16 cellular contexts compared by ENCODE assay signal in genomic region chr11:106132582-106133354, GRCh38. TPM values are rescaled to one million over a fixed set of nuclear protein-coding genes. Genes with fewer than 3 reads are reported as not detected.
A peak's percentile ranks its signal among the peaks of the same experiment; 100 is the strongest.
DNase-seq lines count a peak whose midpoint lies in the region; ATAC-seq, FAIRE-seq and TF ChIP-seq lines count a peak whose summit lies in the region.
"Had no signal": no experiment of that assay in that cellular context is flagged by ENCODE, and none has a peak within 500 bp of the region (broad histone marks: within the 10 kb centered on the region; RNA-seq: fewer than 3 reads in every experiment).

No MANE protein-coding gene starts in this region.

- no peak for TF ChIP-seq RAD21 in HepG2 (CRISPR knock-in tag; IDR thresholded peaks at IDR 0.05)
- no peak for TF ChIP-seq RAD21 in IMR-90 (IDR thresholded peaks at IDR 0.05; ENCODE audit: low read length)

- no peak overlapping the region for H2BK5ac ChIP-seq in IMR-90 (ENCODE audit: low read depth, low read length, poor library complexity, severe bottlenecking)

- H3K56ac ChIP-seq in IMR-90 (ENCODE audit: extremely low read depth, insufficient read depth, low read length) = no peak overlapping the region

- H3K79me1 ChIP-seq in IMR-90 (ENCODE audit: low read depth in 1 of 2, low read length in 2 of 2) = no peaks in the 10 kb centered on the region

- H3K27ac ChIP-seq in HepG2 (ENCODE audit: extremely low read length, insufficient read depth, low read length) (no peak overlapping the region), right lobe of liver (no peak overlapping the region), IMR-90 (ENCODE audit: insufficient read depth, low read length) (no peak overlapping the region)
- H3K27ac ChIP-seq: 22Rv1; BLaER1 treated with 17β-estradiol and CSF1 and Interleukin-3, amounts not matched to agents 10 nM and 100 nM had no signal

- H2BK15ac ChIP-seq in IMR-90 (ENCODE audit: low read depth, low read length) = no peak overlapping the region

- H2AFZ ChIP-seq in HepG2 (ENCODE audit: low read length) (no peak overlapping the region), IMR-90 (replicated peaks; ENCODE audit: low read length, poor library complexity) (no peak overlapping the region)
- H2AFZ ChIP-seq: GM23338 had no signal

- H3K9me1 ChIP-seq in IMR-90 (ENCODE audit: insufficient read depth, low read length) = no peaks in the 10 kb centered on the region

- no TSS peak for BruUV-seq in HepG2 (replicated peaks; lab: Mats Ljungman, UMichigan)
- BruUV-seq in IMR-90 (replicated peaks; lab: Mats Ljungman, UMichigan) = no TSS peak

- no peak overlapping the region for H2BK120ac ChIP-seq in IMR-90 (ENCODE audit: low read depth, low read length)

- no peak overlapping the region for H4K5ac ChIP-seq in IMR-90 (ENCODE audit: low read depth, low read length)

- dilution Hi-C loops in IMR-90 (cut with HindIII; ENCODE audit: low sequenced_read_pairs, unreplicated experiment) = no loop called here

- H4K8ac ChIP-seq in IMR-90 (ENCODE audit: low read depth in 2 of 2, low read length in 2 of 2) = no peak overlapping the region

- CTCF ChIA-PET in HepG2 (lab: Yijun Ruan, JAX; ENCODE audit: low intra/inter-chr PET ratio, low total read pairs) = no interaction called here
- CTCF ChIA-PET in IMR-90 (lab: Yijun Ruan, JAX) = interaction anchor here (1.0 to 1.9 kb wide), 4 partner anchors 8 to 46 kb away, joined by 3 to 6 read pairs (median 5); no protein-coding TSS in a partner anchor

- H3K18ac ChIP-seq in IMR-90 (ENCODE audit: low read depth, low read length) = no peak overlapping the region

- H3K9me3 ChIP-seq in HepG2 (ENCODE audit: low read length) (no peaks in the 10 kb centered on the region), right lobe of liver (no peaks in the 10 kb centered on the region), IMR-90 (ENCODE audit: control insufficient read depth, insufficient read depth, low read length) (no peaks in the 10 kb centered on the region)
- H3K9me3 ChIP-seq: BLaER1 treated with 17β-estradiol and CSF1 and Interleukin-3, amounts not matched to agents 10 nM and 100 nM had no signal

- H3K23ac ChIP-seq in IMR-90 (ENCODE audit: low read depth, low read length) = no peak overlapping the region

- no peak overlapping the region for H2AK9ac ChIP-seq in IMR-90 (replicated peaks; ENCODE audit: low read depth, low read length, poor library complexity)

- no peak overlapping the region for H2AK5ac ChIP-seq in IMR-90 (ENCODE audit: low read depth, low read length)

- H2BK20ac ChIP-seq in IMR-90 (ENCODE audit: low read depth, low read length) = no peak overlapping the region

- WGBS in HepG2 (ENCODE audit: low lambda C conversion rate) = 1% methylated on average over 3 of the region's 3 CpGs
- WGBS in right lobe of liver (ENCODE audit: insufficient coverage, low coverage, low lambda C conversion rate, missing lambda C conversion rate) = 58% methylated on average over 3 of the region's 3 CpGs
- 100% methylated on average over 1 of the region's 3 CpGs; no CpG with 5 or more reads in 1 of the 2 experiments for WGBS in IMR-90 (ENCODE audit: extremely low coverage in 2 of 2, insufficient read length in 1 of 2), 2 experiments

- H3K4me2 ChIP-seq in HepG2 (ENCODE audit: low read depth, low read length) = no peak overlapping the region
- H3K4me2 ChIP-seq in IMR-90 (ENCODE audit: low read depth, low read length) = no peak overlapping the region
- H3K4me2 ChIP-seq: BLaER1 treated with 17β-estradiol and CSF1 and Interleukin-3, amounts not matched to agents 10 nM and 100 nM; GM23338 had no signal

- H3K14ac ChIP-seq in IMR-90 (replicated peaks; ENCODE audit: low read depth, low read length) = no peak overlapping the region

- intact Hi-C loops in HepG2 (cut with micrococcal nuclease; ENCODE audit: unreplicated experiment) = no loop called here
- intact Hi-C loops in right lobe of liver (cut with DNase I) = no loop called here
- intact Hi-C loops in IMR-90 (cut with micrococcal nuclease) = loop anchor here (1.0 kb wide), 1 partner anchor 44 kb away; no protein-coding TSS in a partner anchor
- intact Hi-C loops in Right ventricle myocardium inferior (cut with DNase I) = no loop called here

- no peaks in the 10 kb centered on the region for H3K79me2 ChIP-seq in HepG2 (ENCODE audit: insufficient read depth, low read length)

- no peaks in the 10 kb centered on the region for H3K4me1 ChIP-seq in HepG2 (ENCODE audit: insufficient read depth, low read length)
- H3K4me1 ChIP-seq in right lobe of liver = no peaks in the 10 kb centered on the region
- H3K4me1 ChIP-seq in IMR-90 (ENCODE audit: control insufficient read depth, insufficient read depth, low read length) = no peaks in the 10 kb centered on the region
- H3K4me1 ChIP-seq: BLaER1 treated with 17β-estradiol and CSF1 and Interleukin-3, amounts not matched to agents 10 nM and 100 nM had no signal

- POLR2A ChIA-PET in HepG2 (lab: Yijun Ruan, JAX) = no interaction called here
- POLR2A ChIA-PET in IMR-90 (lab: Charles Lee; ENCODE audit: unreplicated experiment) = no interaction called here

- H3K4me3 ChIP-seq in HepG2 (replicated peaks in 1 of 3; ENCODE audit: insufficient read depth in 1 of 3, low read depth in 2 of 3, low read length in 3 of 3) = no peak overlapping the region
- no peak overlapping the region for H3K4me3 ChIP-seq in right lobe of liver
- no peak overlapping the region for H3K4me3 ChIP-seq in IMR-90 (ENCODE audit: insufficient read depth, low read depth, low read length)
- no peak overlapping the region for H3K4me3 ChIP-seq in bronchial epithelial cell (ENCODE audit: low read depth, low read length)
- H3K4me3 ChIP-seq: BLaER1 treated with 17β-estradiol and CSF1 and Interleukin-3, amounts not matched to agents 10 nM and 100 nM; GM23338 had no signal

- FAIRE-seq in HepG2 (lab: Jason Lieb, UNC) = no peak
- no peak for FAIRE-seq in bronchial epithelial cell (lab: Jason Lieb, UNC)
- FAIRE-seq: G401.6, GM12892, GM18507 had no signal

- H4K20me1 ChIP-seq in HepG2 (ENCODE audit: insufficient read depth, low read length) = no peaks in the 10 kb centered on the region
- H4K20me1 ChIP-seq in IMR-90 (ENCODE audit: insufficient read depth, low read length) = no peaks in the 10 kb centered on the region
- H4K20me1 ChIP-seq: BLaER1 treated with 17β-estradiol and CSF1 and Interleukin-3, amounts not matched to agents 10 nM and 100 nM had no signal

- DNase-seq in HepG2 (ENCODE audit: low spot score) (no peak), right lobe of liver (no peak), IMR-90 (no peak), bronchial epithelial cell (ENCODE audit: low read depth) (peak; percentile 29), inferior parietal cortex (ENCODE audit: extremely low spot score) (no peak), Right ventricle myocardium inferior (ENCODE audit: missing footprints) (no peak)
- DNase-seq: Calu3; CD8-positive, alpha-beta T cell; H7 had no signal

- H3K36me3 ChIP-seq in HepG2 (replicated peaks in 1 of 2; ENCODE audit: control insufficient read depth in 1 of 2, insufficient read depth in 2 of 2, low read length in 2 of 2) (no peaks in the 10 kb centered on the region), right lobe of liver (no peaks in the 10 kb centered on the region), IMR-90 (ENCODE audit: control insufficient read depth, insufficient read depth, low read length) (no peaks in the 10 kb centered on the region), bronchial epithelial cell (ENCODE audit: control insufficient read depth, insufficient read depth, low read length) (no peaks in the 10 kb centered on the region)
- H3K36me3 ChIP-seq: BLaER1 treated with 17β-estradiol and CSF1 and Interleukin-3, amounts not matched to agents 10 nM and 100 nM had no signal

- in situ Hi-C loops in HepG2 (cut with HindIII; ENCODE audit: extremely low pct_ligation_motif_present, low pct_unique_long_range_greater_than_20kb) (no loop called here), IMR-90 (cut with MboI; ENCODE audit: low sequenced_read_pairs) (no loop called here)

- H3K4ac ChIP-seq in IMR-90 (ENCODE audit: low read depth, low read length) = no peak overlapping the region

- no peak for TF ChIP-seq CTCF in HepG2 (CRISPR knock-in tag; IDR thresholded peaks at IDR 0.05)
- TF ChIP-seq CTCF in right lobe of liver (IDR thresholded peaks at IDR 0.05) = no peak
- TF ChIP-seq CTCF in IMR-90 (conservative IDR thresholded peaks at IDR 0.05; ENCODE audit: low read depth, low read length) = no peak
- no peak for TF ChIP-seq CTCF in bronchial epithelial cell (IDR thresholded peaks at IDR 0.05; ENCODE audit: insufficient read depth, low read length, severe bottlenecking)

- H3K9ac ChIP-seq in HepG2 (ENCODE audit: insufficient read depth, low read depth, low read length) (no peak overlapping the region), IMR-90 (ENCODE audit: low read depth, low read length) (no peak overlapping the region)
- H3K9ac ChIP-seq: BLaER1 treated with 17β-estradiol and CSF1 and Interleukin-3, amounts not matched to agents 10 nM and 100 nM had no signal

- H3K27me3 ChIP-seq in HepG2 (ENCODE audit: control insufficient read depth in 1 of 2, insufficient read depth in 2 of 2, low read length in 2 of 2) (no peaks in the 10 kb centered on the region), right lobe of liver (no peaks in the 10 kb centered on the region), IMR-90 (ENCODE audit: control insufficient read depth, insufficient read depth, low read length) (peaks cover 1% of the 10 kb centered on the region; the same call in 1 of the 2 replicates), bronchial epithelial cell (ENCODE audit: control insufficient read depth, insufficient read depth, low read length) (peaks cover 3% of the 10 kb centered on the region)
- H3K27me3 ChIP-seq: BLaER1 treated with 17β-estradiol and CSF1 and Interleukin-3, amounts not matched to agents 10 nM and 100 nM had no signal

- TF ChIP-seq POLR2A in HepG2 (IDR thresholded peaks at IDR 0.05; ENCODE audit: insufficient read depth in 1 of 2, low read depth in 2 of 2, low read length in 2 of 2) (no peak), right lobe of liver (IDR thresholded peaks at IDR 0.05) (no peak), IMR-90 (IDR thresholded peaks at IDR 0.05; ENCODE audit: low read depth, low read length) (no peak)

- ATAC-seq in HepG2 (no peak), right lobe of liver (no peak), IMR-90 (ENCODE audit: low read depth) (no peak), HG02571 (IDR thresholded peaks at IDR 0.05; ENCODE audit: unreplicated experiment) (no peak), Right ventricle myocardium inferior (no peak)
- ATAC-seq: CD8-positive, alpha-beta T cell had no signal

- H4K91ac ChIP-seq in IMR-90 (ENCODE audit: insufficient read depth, low read depth, low read length) = no peak overlapping the region

- TF ChIP-seq EP300 in HepG2 (IDR thresholded peaks at IDR 0.05; ENCODE audit: low read depth in 2 of 2, low read length in 2 of 2) = no peak
- TF ChIP-seq EP300 in HepG2 (CRISPR knock-in tag; IDR thresholded peaks at IDR 0.05; ENCODE audit: borderline replicate concordance) = no peak

RNA-seq across cellular contexts. Expression of gene AASDHPPT, which starts 55.3 kb away (rescaled TPM):
- total RNA-seq in HepG2 (2016; rRNA removed; fragmentation: Illumina TruSeq; extraction: Trizol) = 43.7 and 80.2 TPM in 2 replicates
- total RNA-seq in HepG2 (2016; cell fraction: cytosol; rRNA removed; fragmentation: Illumina TruSeq; extraction: Trizol; ENCODE audit: low read depth) = 3.1 and 3.5 TPM in 2 replicates
- total RNA-seq in HepG2 (2016; cell fraction: insoluble cytoplasmic fraction; rRNA removed; fragmentation: Illumina TruSeq; extraction: Trizol) = 46.3 and 90.6 TPM in 2 replicates
- 13.5 and 15.0 TPM in 2 replicates for total RNA-seq in HepG2 (2016; cell fraction: membrane; rRNA removed; fragmentation: Illumina TruSeq; extraction: Trizol)
- total RNA-seq in HepG2 (2016; cell fraction: nucleus; rRNA removed; fragmentation: Illumina TruSeq; extraction: Trizol) = 26.3 and 30.1 TPM in 2 replicates
- polyA plus RNA-seq in HepG2 (2011; rRNA removed) = 17.2 and 20.2 TPM in 2 replicates
- 11.5 and 14.9 TPM in 2 replicates for polyA plus RNA-seq in HepG2 (2011; cell fraction: cytosol; rRNA removed)
- 5.5 and 8.0 TPM in 2 replicates for polyA plus RNA-seq in HepG2 (2011; cell fraction: nucleus; rRNA removed)
- polyA plus RNA-seq in HepG2 (2012) = 20.8 and 29.1 TPM in 2 replicates
- 2.0 and 2.9 TPM in 2 replicates for polyA plus RNA-seq in HepG2 (2016; cell fraction: cytosol; fragmentation: Illumina TruSeq; extraction: Trizol; ENCODE audit: low read depth)
- polyA plus RNA-seq in HepG2 (2016; cell fraction: insoluble cytoplasmic fraction; fragmentation: Illumina TruSeq; extraction: Trizol; ENCODE audit: low read depth) = 71.2 and 77.4 TPM in 2 replicates
- 6.2 and 7.0 TPM in 2 replicates for polyA plus RNA-seq in HepG2 (2016; cell fraction: membrane; fragmentation: Illumina TruSeq; extraction: Trizol; ENCODE audit: low read depth)
- polyA plus RNA-seq in HepG2 (2016; cell fraction: nucleus; fragmentation: Illumina TruSeq; extraction: Trizol; ENCODE audit: insufficient read depth, low read depth) = 28.1 and 28.7 TPM in 2 replicates
- polyA minus RNA-seq in HepG2 (2011; rRNA and poly(A)+ RNA removed; ENCODE audit: low replicate concordance) = 18.1 and 47.8 TPM in 2 replicates
- 24.5 and 26.0 TPM in 2 replicates for polyA minus RNA-seq in HepG2 (2011; cell fraction: cytosol; rRNA and poly(A)+ RNA removed)
- 31.3 and 31.5 TPM in 2 replicates for polyA minus RNA-seq in HepG2 (2011; cell fraction: nucleus; rRNA and poly(A)+ RNA removed)
- 10 to 100 TPM; 15.4 to 30.5 (median 23.0) TPM for total RNA-seq in right lobe of liver
- total RNA-seq in IMR-90 (2012; rRNA removed) = 56.3 and 72.2 TPM in 2 replicates
- polyA plus RNA-seq in IMR-90 (2012; rRNA removed) = 19.6 and 22.0 TPM in 2 replicates
- 9.6 and 13.4 TPM in 2 replicates for polyA plus RNA-seq in IMR-90 (2012; cell fraction: cytosol; rRNA removed)
- 4.0 and 6.7 TPM in 2 replicates for polyA plus RNA-seq in IMR-90 (2012; cell fraction: nucleus; rRNA removed; ENCODE audit: low replicate concordance)
- 48.4 and 53.9 TPM in 2 replicates for total RNA-seq in bronchial epithelial cell
- total RNA-seq in Right ventricle myocardium inferior = 35.0 TPM

RNA-seq across cellular contexts. Expression of gene KBTBD3, which starts 55.6 kb away (rescaled TPM):
- total RNA-seq in HepG2 (2016; rRNA removed; fragmentation: Illumina TruSeq; extraction: Trizol) = 1.7 and 1.8 TPM in 2 replicates
- total RNA-seq in HepG2 (2016; cell fraction: cytosol; rRNA removed; fragmentation: Illumina TruSeq; extraction: Trizol; ENCODE audit: low read depth) = 0.20 and 1.8 TPM in 2 replicates
- 2.7 and 4.4 TPM in 2 replicates for total RNA-seq in HepG2 (2016; cell fraction: insoluble cytoplasmic fraction; rRNA removed; fragmentation: Illumina TruSeq; extraction: Trizol)
- total RNA-seq in HepG2 (2016; cell fraction: membrane; rRNA removed; fragmentation: Illumina TruSeq; extraction: Trizol) = 2.0 and 2.1 TPM in 2 replicates
- 3.1 and 4.8 TPM in 2 replicates for total RNA-seq in HepG2 (2016; cell fraction: nucleus; rRNA removed; fragmentation: Illumina TruSeq; extraction: Trizol)
- 5.9 and 7.4 TPM in 2 replicates for polyA plus RNA-seq in HepG2 (2011; rRNA removed)
- 1.1 and 1.7 TPM in 2 replicates for polyA plus RNA-seq in HepG2 (2011; cell fraction: cytosol; rRNA removed)
- polyA plus RNA-seq in HepG2 (2011; cell fraction: nucleus; rRNA removed) = 0.92 and 2.1 TPM in 2 replicates
- 2.2 and 3.0 TPM in 2 replicates for polyA plus RNA-seq in HepG2 (2012)
- polyA plus RNA-seq in HepG2 (2016; cell fraction: cytosol; fragmentation: Illumina TruSeq; extraction: Trizol; ENCODE audit: low read depth) = 1.2 and 1.6 TPM in 2 replicates
- polyA plus RNA-seq in HepG2 (2016; cell fraction: insoluble cytoplasmic fraction; fragmentation: Illumina TruSeq; extraction: Trizol; ENCODE audit: low read depth) = 3.0 and 4.3 TPM in 2 replicates
- polyA plus RNA-seq in HepG2 (2016; cell fraction: membrane; fragmentation: Illumina TruSeq; extraction: Trizol; ENCODE audit: low read depth) = 1.4 and 2.3 TPM in 2 replicates
- 1.8 and 3.8 TPM in 2 replicates for polyA plus RNA-seq in HepG2 (2016; cell fraction: nucleus; fragmentation: Illumina TruSeq; extraction: Trizol; ENCODE audit: insufficient read depth, low read depth)
- 2.0 and 3.6 TPM in 2 replicates for polyA minus RNA-seq in HepG2 (2011; rRNA and poly(A)+ RNA removed; ENCODE audit: low replicate concordance)
- 0.44 and 1.3 TPM in 2 replicates for polyA minus RNA-seq in HepG2 (2011; cell fraction: cytosol; rRNA and poly(A)+ RNA removed)
- polyA minus RNA-seq in HepG2 (2011; cell fraction: nucleus; rRNA and poly(A)+ RNA removed) = 16.2 and 17.7 TPM in 2 replicates
- total RNA-seq in right lobe of liver = 1 to 10 TPM; 1.9 to 5.0 (median 2.6) TPM
- 1.6 and 2.2 TPM in 2 replicates for total RNA-seq in IMR-90 (2012; rRNA removed)
- 0.85 and 1.7 TPM in 2 replicates for polyA plus RNA-seq in IMR-90 (2012; rRNA removed)
- polyA plus RNA-seq in IMR-90 (2012; cell fraction: cytosol; rRNA removed) = 0.25 and 0.32 TPM in 2 replicates
- 0.10 and 1.2 TPM in 2 replicates for polyA plus RNA-seq in IMR-90 (2012; cell fraction: nucleus; rRNA removed; ENCODE audit: low replicate concordance)
- total RNA-seq in bronchial epithelial cell = 2.4 and 5.8 TPM in 2 replicates
- total RNA-seq in Right ventricle myocardium inferior = 12.1 TPM
